In genomic region chr11:67392182-67392715, GRCh38 we compare ENCODE assay signal across 7 cellular contexts. TPM values are rescaled to one million over a fixed set of nuclear protein-coding genes. Genes with fewer than 3 reads are reported as not detected.
A peak's percentile ranks its signal among the peaks of the same experiment; 100 is the strongest.
DNase-seq lines count a peak whose midpoint lies in the region; ATAC-seq and TF ChIP-seq lines count a peak whose summit lies in the region.
"Had no signal": no experiment of that assay in that cellular context is flagged by ENCODE, and none has a peak within 500 bp of the region (broad histone marks: within the 10 kb centered on the region; RNA-seq: fewer than 3 reads in every experiment).

No MANE protein-coding gene starts in this region.

- peaks cover 25% of the 10 kb centered on the region for H3K36me3 Mint-ChIP-seq in T-helper 2 cell treated with Interferon-gamma antibody and Interleukin-4, amounts not matched to agents 5 μg/mL and 100 μg/mL, for 36 hours (ENCODE audit: low read depth)

- H3K9me3 ChIP-seq in colonic mucosa: no peaks in the 10 kb centered on the region
- H3K9me3 ChIP-seq in sigmoid colon: no peaks in the 10 kb centered on the region

- TF ChIP-seq CTCF in colonic mucosa (IDR thresholded peaks at IDR 0.05) (no peak), sigmoid colon (IDR thresholded peaks at IDR 0.05) (no peak)

- H3K4me1 Mint-ChIP-seq in T-helper 2 cell treated with Interferon-gamma antibody and Interleukin-4, amounts not matched to agents 5 μg/mL and 100 μg/mL, for 36 hours (ENCODE audit: low read depth): peaks cover 26% of the 10 kb centered on the region

- H3K9me3 Mint-ChIP-seq in T-helper 2 cell treated with Interferon-gamma antibody and Interleukin-4, amounts not matched to agents 5 μg/mL and 100 μg/mL, for 36 hours: no peaks in the 10 kb centered on the region

- H3K4me3 ChIP-seq in colonic mucosa (peak overlapping the region; percentile 81), sigmoid colon (peak overlapping the region; percentile 65 to 87 (median 80))

- peaks cover under 1% of the 10 kb centered on the region for H3K27me3 Mint-ChIP-seq in T-helper 2 cell treated with Interferon-gamma antibody and Interleukin-4, amounts not matched to agents 5 μg/mL and 100 μg/mL, for 36 hours (ENCODE audit: low read depth)

- H3K9ac ChIP-seq in colonic mucosa (ENCODE audit: low read depth in 2 of 2, low read length in 2 of 2): peak overlapping the region; percentile 91

- H3K27ac ChIP-seq in colonic mucosa (peak overlapping the region; percentile 81), sigmoid colon (peak overlapping the region; percentile 84 to 89 (median 85))

- TF ChIP-seq EP300 in sigmoid colon (IDR thresholded peaks at IDR 0.05): no peak

- peak overlapping the region; percentile 97 for H3K4me3 Mint-ChIP-seq in T-helper 2 cell treated with Interferon-gamma antibody and Interleukin-4, amounts not matched to agents 5 μg/mL and 100 μg/mL, for 36 hours

- no peaks in the 10 kb centered on the region for H3K36me3 ChIP-seq in colonic mucosa
- H3K36me3 ChIP-seq in sigmoid colon: peaks cover 0 to 37% (median 6%) of the 10 kb centered on the region in 4 donors

- ATAC-seq in HG02938 (IDR thresholded peaks at IDR 0.05; ENCODE audit: unreplicated experiment): no peak
- no peak for ATAC-seq in HG03280 (IDR thresholded peaks at IDR 0.05; ENCODE audit: unreplicated experiment)

- DNase-seq in T-helper 2 cell treated with Interferon-gamma antibody and Interleukin-4, amounts not matched to agents 5 μg/mL and 100 μg/mL, for 36 hours (ENCODE audit: low spot score): no peak
- DNase-seq in T-helper 2 cell: no peak
- no peak for DNase-seq in colonic mucosa
- DNase-seq in sigmoid colon: no peak

- intact Hi-C loops in colonic mucosa (cut with DNase I): loop anchor here (5.0 kb wide), 1 partner anchor 115 kb away; the partner anchor contains the start of genes CDK2AP2 and PITPNM1
- intact Hi-C loops in sigmoid colon (cut with DNase I): no loop called here

- TF ChIP-seq POLR2A in sigmoid colon (IDR thresholded peaks at IDR 0.05): no peak

- WGBS in sigmoid colon, 2 donors: 4 to 11% methylated on average over 31 of the region's 31 CpGs

- H3K4me1 ChIP-seq in colonic mucosa (peaks cover 5% of the 10 kb centered on the region), sigmoid colon (peaks cover 0 to 40% (median 19%) of the 10 kb centered on the region in 4 donors)

- H3K27me3 ChIP-seq in colonic mucosa: no peaks in the 10 kb centered on the region
- no peaks in the 10 kb centered on the region for H3K27me3 ChIP-seq in sigmoid colon

- peak overlapping the region; percentile 77 for H3K27ac Mint-ChIP-seq in T-helper 2 cell treated with Interferon-gamma antibody and Interleukin-4, amounts not matched to agents 5 μg/mL and 100 μg/mL, for 36 hours

RNA-seq across cellular contexts. Expression of gene RAD9A, which starts 0.5 kb away (rescaled TPM):
- total RNA-seq in colonic mucosa (10 to 100 TPM; 21.8 to 35.1 TPM), sigmoid colon (10 to 100 TPM; 11.4 to 18.1 (median 16.5) TPM)
- 10 to 100 TPM in 1 of 3 donors, 1 to 10 TPM in 2; 6.5 to 33.9 (median 6.6) TPM for polyA plus RNA-seq in sigmoid colon

RNA-seq across cellular contexts. Expression of gene PPP1CA, which starts 9.4 kb away (rescaled TPM):
- total RNA-seq in colonic mucosa (100 to 1,000 TPM; 242 to 280 TPM), sigmoid colon (10 to 100 TPM; 59.5 to 87.0 (median 80.0) TPM)
- 100 to 1,000 TPM; 228 to 357 (median 235) TPM for polyA plus RNA-seq in sigmoid colon

RNA-seq across cellular contexts. Expression of gene TBC1D10C, which starts 11.6 kb away (rescaled TPM):
- total RNA-seq in colonic mucosa (1 to 10 TPM; 3.9 to 5.2 TPM), sigmoid colon (1 to 10 TPM in 2 of 4 donors, under 1 TPM in 1, not detected in 1; 0.71 to 2.5 (median 1.2) TPM)
- polyA plus RNA-seq in sigmoid colon: 10 to 100 TPM in 1 of 3 donors, 1 to 10 TPM in 2; 1.6 to 48.2 (median 1.8) TPM
- total RNA-seq: Daoy had no signal

RNA-seq across cellular contexts. Expression of gene CLCF1, which starts 18.9 kb away (rescaled TPM):
- total RNA-seq in colonic mucosa (1 to 10 TPM; 1.7 to 4.0 TPM), sigmoid colon (10 to 100 TPM in 1 of 4 donors, 1 to 10 TPM in 3; 2.9 to 49.8 (median 6.6) TPM)
- polyA plus RNA-seq in sigmoid colon: 1 to 10 TPM in 2 of 3 donors, under 1 TPM in 1; 0.92 to 6.5 (median 2.4) TPM

RNA-seq across cellular contexts. Expression of gene CARNS1, which starts 23.2 kb away (rescaled TPM):
- total RNA-seq in colonic mucosa (under 1 TPM; 0.20 to 0.32 TPM), sigmoid colon (under 1 TPM; 0.16 to 0.68 (median 0.46) TPM)
- polyA plus RNA-seq in sigmoid colon: under 1 TPM in 1 of 3 donors, not detected in 2; 0.83 TPM
